In genomic region chr2:135985826-135986393, GRCh38 we compare ENCODE assay signal across 8 cellular contexts. TPM values are rescaled to one million over a fixed set of nuclear protein-coding genes. Genes with fewer than 3 reads are reported as not detected.
DNase-seq lines count a peak whose midpoint lies in the region; ATAC-seq and TF ChIP-seq lines count a peak whose summit lies in the region.

No MANE protein-coding gene starts in this region.

- H3K4me3 Mint-ChIP-seq in central memory CD8-positive, alpha-beta T cell, result peak overlapping the region; percentile 88

- H3K9me3 Mint-ChIP-seq in central memory CD8-positive, alpha-beta T cell, result no peaks in the 10 kb centered on the region

- peak overlapping the region; percentile 96 for H3K4me3 ChIP-seq in mucosa of descending colon

- no peaks in the 10 kb centered on the region for H3K9me3 ChIP-seq in mucosa of descending colon

- intact Hi-C loops in mucosa of descending colon (cut with DNase I, micrococcal nuclease), result no loop called here

- H3K27ac Mint-ChIP-seq in central memory CD8-positive, alpha-beta T cell (ENCODE audit: low read depth), result peak overlapping the region; percentile 98

- no peaks in the 10 kb centered on the region for H3K27me3 Mint-ChIP-seq in central memory CD8-positive, alpha-beta T cell

- TF ChIP-seq CTCF in mucosa of descending colon (IDR thresholded peaks at IDR 0.05), result no peak

- peaks cover 9% of the 10 kb centered on the region for H3K4me1 ChIP-seq in mucosa of descending colon (ENCODE audit: low read depth)

- no peaks in the 10 kb centered on the region for H3K36me3 ChIP-seq in mucosa of descending colon (ENCODE audit: low read depth)

- peak in 3 of 4 experiments; percentile 30 to 59 (median 50) for DNase-seq in activated CD4-positive, CD25-positive, alpha-beta regulatory T cell (lab: John Stamatoyannopoulos, UW)
- no peak for DNase-seq in activated CD4-positive, CD25-positive, alpha-beta regulatory T cell treated with anti-CD3 and anti-CD28 coated beads, Interleukin-2, amount 50 U/mL, for 72 hours
- DNase-seq in T-helper 9 cell (peak; percentile 60), mucosa of descending colon (no peak), SW 1271 (lab: John Stamatoyannopoulos, UW) (no peak)
- no peak for DNase-seq in central memory CD8-positive, alpha-beta T cell (ENCODE audit: low spot score in 2 of 2)
- peak; percentile 87 for DNase-seq in stimulated activated naive CD8-positive, alpha-beta T cell treated with anti-CD3 and anti-CD28 coated beads, Interleukin-15, Interleukin-2, amounts not matched to agents 100 U/mL and 50 U/mL, for 24 hours

- H3K36me3 Mint-ChIP-seq in central memory CD8-positive, alpha-beta T cell (ENCODE audit: insufficient read depth), result peaks cover 23% of the 10 kb centered on the region

- H3K4me1 Mint-ChIP-seq in central memory CD8-positive, alpha-beta T cell, result peaks cover 35% of the 10 kb centered on the region

- peak; percentile 40 for ATAC-seq in HG03378 (IDR thresholded peaks at IDR 0.05; ENCODE audit: unreplicated experiment)
- ATAC-seq in central memory CD8-positive, alpha-beta T cell (replicated peaks; ENCODE audit: extremely low read depth, poor library complexity, severe bottlenecking), result peak; percentile 55
- peak; percentile 41 for ATAC-seq in mucosa of descending colon
- ATAC-seq in stimulated activated naive CD8-positive, alpha-beta T cell treated with anti-CD3 and anti-CD28 coated beads, Interleukin-15, Interleukin-2, amounts not matched to agents 100 U/mL and 50 U/mL, for 24 hours, result peak; percentile 82

RNA-seq across cellular contexts. Expression of gene DARS1, which starts 0.5 kb away (rescaled TPM):
- 10 to 100 TPM; 29.6 to 71.1 (median 40.3) TPM for total RNA-seq in mucosa of descending colon

Comparison
In these comparisons a context has a peak if more than half of its experiments do, and no peak if none do; other contexts are left out.
1. DNase-seq: peak in activated CD4-positive, CD25-positive, alpha-beta regulatory T cell (3 of 4), T-helper 9 cell (single experiment) and stimulated activated naive CD8-positive, alpha-beta T cell treated with anti-CD3 and anti-CD28 coated beads, Interleukin-15, Interleukin-2, amounts not matched to agents 100 U/mL and 50 U/mL, for 24 hours (single experiment); none in activated CD4-positive, CD25-positive, alpha-beta regulatory T cell treated with anti-CD3 and anti-CD28 coated beads, Interleukin-2, amount 50 U/mL, for 72 hours (single experiment), central memory CD8-positive, alpha-beta T cell (0 of 2), mucosa of descending colon (0 of 3) and SW 1271 (0 of 2).
2. Peak in every context shown above with its lines, with median percentiles within 50 percentile points of each other: ATAC-seq.